ENCODE assay signal across 2 cellular contexts in genomic region chr7:56697058-56697457, GRCh38.
DNase-seq lines count a peak whose midpoint lies in the region; ATAC-seq and TF ChIP-seq lines count a peak whose summit lies in the region.
"Not testable (repeated sequence)": the region's sequence is repeated elsewhere in the genome, so short reads cannot be mapped to it uniquely, and the experiment has no call there.

No MANE protein-coding gene starts in this region.

- not testable (repeated sequence) for TF ChIP-seq CTCF in DND-41 (IDR thresholded peaks at IDR 0.05; ENCODE audit: borderline replicate concordance, extremely low read depth, low read length, poor library complexity, severe bottlenecking); endodermal cell (conservative IDR thresholded peaks at IDR 0.05)

- not testable (repeated sequence) for H3K4me3 Mint-ChIP-seq in endodermal cell

- not testable (repeated sequence) for H3K36me3 ChIP-seq in DND-41 (ENCODE audit: insufficient read depth, low read length); endodermal cell (ENCODE audit: control insufficient read depth, insufficient read depth, low read length)

- not testable (repeated sequence) for H3K27ac Mint-ChIP-seq in endodermal cell

- H3K27ac ChIP-seq in DND-41 (ENCODE audit: low read length), result peak overlapping the region; percentile 57
- H3K27ac ChIP-seq in endodermal cell (ENCODE audit: low read depth, low read length), result not testable (repeated sequence)

- H3K4me1 ChIP-seq in DND-41 (ENCODE audit: insufficient read depth, low read length), result peaks cover 31% of the 10 kb centered on the region
- not testable (repeated sequence) for H3K4me1 ChIP-seq in endodermal cell (ENCODE audit: control insufficient read depth, insufficient read depth, low read length)

- peaks cover 51% of the 10 kb centered on the region for H3K9me3 Mint-ChIP-seq in endodermal cell

- DNase-seq in DND-41, result peak; percentile 74
- not testable (repeated sequence) for DNase-seq in endodermal cell

- H3K27me3 ChIP-seq in DND-41 (ENCODE audit: insufficient read depth, low read length, poor library complexity); endodermal cell (ENCODE audit: control insufficient read depth, insufficient read depth, low read length, poor library complexity, severe bottlenecking): not testable (repeated sequence)

- not testable (repeated sequence) for H3K4me3 ChIP-seq in DND-41 (ENCODE audit: low read depth in 1 of 2, low read length in 2 of 2)
- peak overlapping the region; percentile 35 for H3K4me3 ChIP-seq in endodermal cell (ENCODE audit: low read length)

- H3K9ac ChIP-seq in DND-41 (ENCODE audit: low read depth, low read length); endodermal cell (ENCODE audit: extremely low read depth, low read length, poor library complexity, severe bottlenecking): not testable (repeated sequence)

- H2AFZ ChIP-seq in DND-41 (ENCODE audit: low read depth, low read length), result not testable (repeated sequence)

- not testable (repeated sequence) for H4K20me1 ChIP-seq in DND-41 (ENCODE audit: insufficient read depth, low read length)

- H3K36me3 Mint-ChIP-seq in endodermal cell (ENCODE audit: low read depth), result not testable (repeated sequence)

- not testable (repeated sequence) for H3K27me3 Mint-ChIP-seq in endodermal cell (ENCODE audit: insufficient read depth)

- peak; percentile 85 for ATAC-seq in DND-41 (ENCODE audit: insufficient read depth, low read depth)

- H3K4me2 ChIP-seq in DND-41 (ENCODE audit: insufficient read depth, low read length), result 0 out of 2 replicates have a peak overlapping the region, but pooled peaks have one; percentile 17

- H3K9me3 ChIP-seq in DND-41 (ENCODE audit: insufficient read depth, low read length, severe bottlenecking) (peaks cover 19% of the 10 kb centered on the region), endodermal cell (ENCODE audit: control insufficient read depth, low read length) (peaks cover 71% of the 10 kb centered on the region)

- H3K79me2 ChIP-seq in DND-41 (ENCODE audit: insufficient read depth, low read length), result not testable (repeated sequence)

- H3K4me1 Mint-ChIP-seq in endodermal cell, result not testable (repeated sequence)
